ENCODE assay signal across 9 cellular contexts in the genomic region with DNA sequence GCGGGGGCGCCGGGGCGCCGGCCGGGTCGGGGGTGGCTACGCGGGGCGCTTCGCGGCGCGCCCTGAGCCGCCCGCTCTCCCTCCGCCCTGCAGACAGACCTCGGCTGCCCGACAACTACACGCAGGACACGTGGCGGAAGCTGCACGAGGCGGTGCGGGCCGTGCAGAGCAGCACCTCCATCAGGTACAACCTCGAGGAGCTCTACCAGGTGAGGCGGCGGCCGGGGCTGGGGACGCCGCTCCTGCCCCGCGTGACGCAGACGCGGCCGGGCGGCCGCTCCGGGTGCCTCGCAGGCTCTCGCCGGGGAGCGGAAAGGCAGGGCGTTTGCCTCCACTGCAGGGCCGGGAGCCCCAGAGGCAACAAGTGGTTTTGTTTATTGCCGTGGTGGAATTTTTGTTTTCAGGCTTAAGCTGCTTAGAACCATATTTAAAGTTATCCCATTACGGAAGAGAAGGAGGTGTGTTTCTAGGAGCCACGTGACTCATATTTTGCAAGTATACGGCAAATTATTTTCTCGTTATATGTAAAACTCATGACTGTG. TPM values are rescaled to one million over a fixed set of nuclear protein-coding genes. Genes with fewer than 3 reads are reported as not detected.
DNase-seq lines count a peak whose midpoint lies in the region; ATAC-seq lines count a peak whose summit lies in the region.
"Had no signal": no experiment of that assay in that cellular context is flagged by ENCODE, and none has a peak within 500 bp of the region (broad histone marks: within the 10 kb centered on the region; RNA-seq: fewer than 3 reads in every experiment).

No MANE protein-coding gene starts in this region.

- peaks cover 37% of the 10 kb centered on the region for H3K4me1 Mint-ChIP-seq in T-helper 17 cell

- H3K27me3 Mint-ChIP-seq in T-helper 17 cell, result no peaks in the 10 kb centered on the region

- H3K36me3 Mint-ChIP-seq in T-helper 17 cell (ENCODE audit: low read depth), result peaks cover 2% of the 10 kb centered on the region

- H3K9me3 ChIP-seq in T-helper 17 cell (ENCODE audit: control insufficient read depth, low read length, poor library complexity, severe bottlenecking), result no peaks in the 10 kb centered on the region

- ATAC-seq in GM21717 (IDR thresholded peaks at IDR 0.05; ENCODE audit: unreplicated experiment), result peak; percentile 25
- ATAC-seq in T-helper 17 cell, result peak; percentile 78

- no peak overlapping the region for H3K27ac Mint-ChIP-seq in T-helper 17 cell

- peak overlapping the region; percentile 90 for H3K4me3 ChIP-seq in skeletal muscle cell (ENCODE audit: low read depth, low read length)

- peak overlapping the region; percentile 79 for H3K4me3 Mint-ChIP-seq in T-helper 17 cell

- DNase-seq in ELF-1 (ENCODE audit: low read depth, low spot score), result peak; percentile 71
- peak; percentile 59 for DNase-seq in KBM-7
- DNase-seq in T-helper 17 cell, result peak; percentile 64 to 76 (median 68)
- peak; percentile 55 for DNase-seq in amniotic epithelial cell (ENCODE audit: low read depth)
- DNase-seq in hypothalamus (lab: John Stamatoyannopoulos, UW), result peak in 27 of 51 donors; percentile 7 to 55 (median 28)
- DNase-seq in skeletal muscle cell (ENCODE audit: low read depth), result no peak
- no peak for DNase-seq in mesenteric fat pad (ENCODE audit: low spot score)

- in situ Hi-C loops in KBM-7 (cut with MboI; ENCODE audit: low pct_unique_long_range_greater_than_20kb, low sequenced_read_pairs), result no loop called here

RNA-seq across cellular contexts. Expression of gene CUL4A, which starts 0.5 kb away (rescaled TPM):
- total RNA-seq in T-helper 17 cell (10 to 100 TPM; 78.3 to 80.2 TPM), mesenteric fat pad (67.0 TPM)

RNA-seq across cellular contexts. Expression of gene PCID2, which starts 1.5 kb away (rescaled TPM):
- total RNA-seq in T-helper 17 cell (10 to 100 TPM; 31.3 to 47.9 TPM), mesenteric fat pad (37.4 TPM)

RNA-seq across cellular contexts. Expression of gene PROZ, which starts 51.5 kb away (rescaled TPM):
- not detected for total RNA-seq in T-helper 17 cell
- total RNA-seq in mesenteric fat pad, result not detected
- total RNA-seq: subcutaneous adipose tissue had no signal

Comparison
In these comparisons a context has a peak if more than half of its experiments do, and no peak if none do; other contexts are left out.
1. DNase-seq: peak in ELF-1 (single experiment), KBM-7 (single experiment), T-helper 17 cell (3 of 3), amniotic epithelial cell (single experiment) and hypothalamus (27 of 51); none in skeletal muscle cell (single experiment) and mesenteric fat pad (single experiment).